Comparison of ENCODE assay signal across 9 cellular contexts in the genomic region with DNA sequence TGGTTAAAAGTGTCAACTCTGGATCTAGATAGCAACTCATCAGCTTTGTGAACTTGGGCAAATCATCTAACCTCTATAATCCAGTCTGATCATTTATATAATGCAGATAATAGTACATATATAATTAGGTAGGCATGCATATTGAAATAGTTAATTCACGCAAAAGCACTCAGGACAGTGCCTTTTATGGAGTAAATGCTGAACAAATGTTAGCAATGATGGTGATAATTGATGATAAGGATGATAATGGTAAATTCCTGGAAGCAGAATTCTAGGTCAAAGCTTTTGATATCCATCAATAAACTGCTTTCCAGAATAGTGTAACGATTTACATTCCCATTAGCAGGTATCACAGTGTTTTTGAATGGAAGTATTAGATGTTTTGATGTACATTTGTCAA.
"Had no signal": no experiment of that assay in that cellular context is flagged by ENCODE, and none has a peak within 500 bp of the region (broad histone marks: within the 10 kb centered on the region; RNA-seq: fewer than 3 reads in every experiment).

No MANE protein-coding gene starts in this region.

- H3K9me3 Mint-ChIP-seq: GM23338, H9, HFFc6 had no signal

- H3K27ac Mint-ChIP-seq: GM23338, H9, HFFc6 had no signal

- ATAC-seq: GM23338, HCT116 had no signal

- DNase-seq: GM23248, GOT3, H7, H9, HCEC 1CT, HFFc6 had no signal

- H3K4me2 ChIP-seq: GM23338 had no signal

- H3K27ac ChIP-seq: GM23248 had no signal

- H3K36me3 ChIP-seq: HAP-1 had no signal

- H3K4me1 ChIP-seq: HAP-1 had no signal

- H3K9me3 ChIP-seq: HAP-1 had no signal

- H3K4me3 ChIP-seq: GM23248, GM23338, HAP-1 had no signal

- H3K4me3 Mint-ChIP-seq: GM23338, H9, HFFc6 had no signal

- H3K9ac ChIP-seq: GM23248 had no signal

- H2AFZ ChIP-seq: GM23248, GM23338 had no signal
